In genomic region chr6:106547053-106547414, GRCh38 we compare ENCODE assay signal across 9 cellular contexts.
DNase-seq lines count a peak whose midpoint lies in the region; ATAC-seq and TF ChIP-seq lines count a peak whose summit lies in the region.
"Had no signal": no experiment of that assay in that cellular context is flagged by ENCODE, and none has a peak within 500 bp of the region (broad histone marks: within the 10 kb centered on the region; RNA-seq: fewer than 3 reads in every experiment).

No MANE protein-coding gene starts in this region.

- no peak for TF ChIP-seq CTCF in lung (IDR thresholded peaks at IDR 0.05; ENCODE audit: control extremely low read depth, extremely low read depth)

- no peak for DNase-seq in CD4-positive, alpha-beta memory T cell
- peak; percentile 95 to 96 for DNase-seq in Kasumi-1 (lab: John Stamatoyannopoulos, UW)
- no peak for DNase-seq in activated naive CD8-positive, alpha-beta T cell treated with anti-CD3 and anti-CD28 coated beads for 36 hours
- no peak for DNase-seq in lung (ENCODE audit: low spot score)
- DNase-seq in stimulated activated naive CD4-positive, alpha-beta T cell (lab: John Stamatoyannopoulos, UW): no peak
- no peak for DNase-seq in activated CD8-positive, alpha-beta memory T cell treated with anti-CD3 and anti-CD28 coated beads, Interleukin-2, amount 50 U/mL, for 48 hours
- DNase-seq in stimulated activated CD4-positive, alpha-beta T cell treated with anti-CD3 and anti-CD28 coated beads, Interleukin-2, amount 100 ng/mL, for 48 hours: no peak
- DNase-seq: effector memory CD4-positive, alpha-beta T cell had no signal

- WGBS in lung, 2 donors: 13 to 22% methylated on average over 5 of the region's 5 CpGs

- H3K4me1 ChIP-seq in CD4-positive, alpha-beta memory T cell (ENCODE audit: insufficient read depth, low read length): peaks cover 18% of the 10 kb centered on the region
- H3K4me1 ChIP-seq in lung (ENCODE audit: control insufficient read depth in 2 of 2, insufficient read depth in 2 of 2, low read length in 2 of 2): peaks cover 1 to 13% of the 10 kb centered on the region in 2 donors

- POLR2A ChIA-PET in CD4-positive, alpha-beta memory T cell (lab: Charles Lee; ENCODE audit: partially characterized antibody): interaction anchor here (1.1 to 4.2 kb wide), 3 partner anchors 26 to 36 kb away, joined by 3 to 33 read pairs (median 5); no protein-coding TSS in a partner anchor

- H3K9me3 Mint-ChIP-seq in CD4-positive, alpha-beta memory T cell: no peaks in the 10 kb centered on the region
- peaks cover 8% of the 10 kb centered on the region for H3K9me3 Mint-ChIP-seq in activated naive CD8-positive, alpha-beta T cell treated with anti-CD3 and anti-CD28 coated beads for 36 hours

- no peaks in the 10 kb centered on the region for H3K27me3 ChIP-seq in CD4-positive, alpha-beta memory T cell (ENCODE audit: insufficient read depth, low read length)
- H3K27me3 ChIP-seq in lung (ENCODE audit: control insufficient read depth, insufficient read depth): no peaks in the 10 kb centered on the region

- ATAC-seq in lung (ENCODE audit: insufficient read depth, low FRiP score) (peak; percentile 58), GM21390 (IDR thresholded peaks at IDR 0.05; ENCODE audit: unreplicated experiment) (no peak)

- peaks cover 71 to 85% of the 10 kb centered on the region in 2 donors for H3K36me3 Mint-ChIP-seq in CD4-positive, alpha-beta memory T cell
- H3K36me3 Mint-ChIP-seq in activated naive CD8-positive, alpha-beta T cell treated with anti-CD3 and anti-CD28 coated beads for 36 hours: peaks cover 64% of the 10 kb centered on the region

- H3K4me1 Mint-ChIP-seq in CD4-positive, alpha-beta memory T cell: peaks cover 26 to 41% (median 34%) of the 10 kb centered on the region in 4 donors
- H3K4me1 Mint-ChIP-seq in activated naive CD8-positive, alpha-beta T cell treated with anti-CD3 and anti-CD28 coated beads for 36 hours: peaks cover 35% of the 10 kb centered on the region

- H3K36me3 ChIP-seq in CD4-positive, alpha-beta memory T cell (ENCODE audit: insufficient read depth, low read length): peaks cover 51% of the 10 kb centered on the region
- H3K36me3 ChIP-seq in lung (ENCODE audit: control insufficient read depth in 2 of 2, insufficient read depth in 2 of 2, low read length in 2 of 2): peaks cover 0 to 1% of the 10 kb centered on the region in 2 donors

- no peaks in the 10 kb centered on the region for H3K9me3 ChIP-seq in CD4-positive, alpha-beta memory T cell (ENCODE audit: control insufficient read depth in 1 of 2, low read length in 2 of 2)
- H3K9me3 ChIP-seq in lung (ENCODE audit: control insufficient read depth in 2 of 2, insufficient read depth in 1 of 2, low read length in 1 of 2): peaks cover 0 to 2% of the 10 kb centered on the region in 2 donors

- peak overlapping the region; percentile 39 to 87 (median 77) for H3K27ac Mint-ChIP-seq in CD4-positive, alpha-beta memory T cell
- peak overlapping the region; percentile 57 for H3K27ac Mint-ChIP-seq in activated naive CD8-positive, alpha-beta T cell treated with anti-CD3 and anti-CD28 coated beads for 36 hours

- CTCF ChIA-PET in CD4-positive, alpha-beta memory T cell (lab: Charles Lee; ENCODE audit: partially characterized antibody): interaction anchor here (0.8 to 2.2 kb wide), 5 partner anchors 9 to 35 kb away, joined by 3 to 15 read pairs (median 8); no protein-coding TSS in a partner anchor

- H3K4me3 Mint-ChIP-seq in CD4-positive, alpha-beta memory T cell: no peak overlapping the region
- H3K4me3 Mint-ChIP-seq in activated naive CD8-positive, alpha-beta T cell treated with anti-CD3 and anti-CD28 coated beads for 36 hours: no peak overlapping the region

- intact Hi-C loops in CD4-positive, alpha-beta memory T cell (cut with micrococcal nuclease): no loop called here

- H3K27ac ChIP-seq in CD4-positive, alpha-beta memory T cell (ENCODE audit: low read depth, low read length): no peak overlapping the region
- no peak overlapping the region for H3K27ac ChIP-seq in lung (ENCODE audit: low read depth in 1 of 2, low read length in 1 of 2)

- H3K4me3 ChIP-seq in CD4-positive, alpha-beta memory T cell (ENCODE audit: low read length in 2 of 2): no peak overlapping the region
- H3K4me3 ChIP-seq in lung: no peak overlapping the region

- no peaks in the 10 kb centered on the region for H3K27me3 Mint-ChIP-seq in CD4-positive, alpha-beta memory T cell
- no peaks in the 10 kb centered on the region for H3K27me3 Mint-ChIP-seq in activated naive CD8-positive, alpha-beta T cell treated with anti-CD3 and anti-CD28 coated beads for 36 hours

Comparison
In these comparisons a context has a peak if more than half of its experiments do, and no peak if none do; other contexts are left out.
1. DNase-seq: peak in Kasumi-1 (2 of 2); none in CD4-positive, alpha-beta memory T cell (0 of 5), activated naive CD8-positive, alpha-beta T cell treated with anti-CD3 and anti-CD28 coated beads for 36 hours (single experiment), lung (single experiment), stimulated activated naive CD4-positive, alpha-beta T cell (0 of 6), activated CD8-positive, alpha-beta memory T cell treated with anti-CD3 and anti-CD28 coated beads, Interleukin-2, amount 50 U/mL, for 48 hours (single experiment) and stimulated activated CD4-positive, alpha-beta T cell treated with anti-CD3 and anti-CD28 coated beads, Interleukin-2, amount 100 ng/mL, for 48 hours (0 of 2).